ENCODE assay signal across 26 cellular contexts in genomic region chr7:110007316-110007910, GRCh38.
DNase-seq lines count a peak whose midpoint lies in the region; ATAC-seq and TF ChIP-seq lines count a peak whose summit lies in the region.
"Had no signal": no experiment of that assay in that cellular context is flagged by ENCODE, and none has a peak within 500 bp of the region (broad histone marks: within the 10 kb centered on the region; RNA-seq: fewer than 3 reads in every experiment).

No MANE protein-coding gene starts in this region.

- H3F3A ChIP-seq in smooth muscle cell (ENCODE audit: low read depth), result no peaks in the 10 kb centered on the region
- H3F3A ChIP-seq in PC-3 (ENCODE audit: low read length, unreplicated experiment), result no peaks in the 10 kb centered on the region

- POLR2A ChIA-PET in PC-3 (lab: Charles Lee; ENCODE audit: unreplicated experiment), result interaction anchor here (0.5 kb wide), 1 partner anchor 1555 kb away, joined by 3 read pairs; the partner anchor contains the start of gene IMMP2L

- H3K27ac ChIP-seq in smooth muscle cell (ENCODE audit: low read depth) (no peak overlapping the region), PC-3 (ENCODE audit: low read length) (no peak overlapping the region)
- H3K27ac ChIP-seq: A549, pancreas, spleen, uterus had no signal

- WGBS in smooth muscle cell (ENCODE audit: low lambda C conversion rate), result 75% methylated on average over 4 of the region's 4 CpGs

- no peaks in the 10 kb centered on the region for H3K36me3 ChIP-seq in smooth muscle cell (ENCODE audit: low read depth)
- no peaks in the 10 kb centered on the region for H3K36me3 ChIP-seq in PC-3 (ENCODE audit: low read depth, low read length)
- H3K36me3 ChIP-seq: pancreas, spleen, uterus had no signal

- ATAC-seq in HG02623 (IDR thresholded peaks at IDR 0.05; ENCODE audit: unreplicated experiment) (peak; percentile 38), GM21423 (IDR thresholded peaks at IDR 0.05; ENCODE audit: unreplicated experiment) (no peak), PC-3 (no peak)
- ATAC-seq: A549; activated CD8-positive, alpha-beta memory T cell treated with anti-CD3 and anti-CD28 coated beads, Interleukin-2, amount 10 ng/mL, durations not matched to agents 7 days and 5 days; pancreas; stimulated activated effector memory CD8-positive, alpha-beta T cell treated with anti-CD3 and anti-CD28 coated beads, Interleukin-12 subunit alpha, Interleukin-12 subunit beta, amount 100 ng/mL, for 72 hours had no signal

- no peak overlapping the region for H3K9ac ChIP-seq in smooth muscle cell (ENCODE audit: low read depth)
- no peak overlapping the region for H3K9ac ChIP-seq in PC-3 (ENCODE audit: low read length)

- TF ChIP-seq CTCF in smooth muscle cell (IDR thresholded peaks at IDR 0.05; ENCODE audit: borderline replicate concordance, insufficient read depth, poor library complexity, severe bottlenecking) (no peak), PC-3 (conservative IDR thresholded peaks at IDR 0.05; ENCODE audit: low read depth, low read length) (no peak)

- H4K20me1 ChIP-seq in smooth muscle cell (ENCODE audit: low read depth), result no peaks in the 10 kb centered on the region
- no peaks in the 10 kb centered on the region for H4K20me1 ChIP-seq in PC-3 (ENCODE audit: low read length)

- H3K9me3 ChIP-seq in smooth muscle cell (replicated peaks; ENCODE audit: low read depth) (no peaks in the 10 kb centered on the region), PC-3 (ENCODE audit: low read length) (no peaks in the 10 kb centered on the region)
- H3K9me3 ChIP-seq: A549, pancreas, spleen, uterus had no signal

- no peaks in the 10 kb centered on the region for H3K9me2 ChIP-seq in PC-3 (replicated peaks; ENCODE audit: low read length)

- peak overlapping the region; percentile 36 for H2AFZ ChIP-seq in smooth muscle cell (ENCODE audit: low read depth)
- no peak overlapping the region for H2AFZ ChIP-seq in PC-3 (ENCODE audit: low read length)

- BruUV-seq in PC-3 (replicated peaks; lab: Mats Ljungman, UMichigan), result no TSS peak

- H3K4me3 ChIP-seq in smooth muscle cell (no peak overlapping the region), PC-3 (ENCODE audit: low read length) (no peak overlapping the region)
- H3K4me3 ChIP-seq: A549, lung, pancreas, spleen, uterus had no signal

- H3K4me2 ChIP-seq in smooth muscle cell (no peak overlapping the region), PC-3 (ENCODE audit: low read length) (no peak overlapping the region)
- H3K4me2 ChIP-seq: A549 had no signal

- no peaks in the 10 kb centered on the region for H3K4me1 ChIP-seq in smooth muscle cell (ENCODE audit: low read depth)
- H3K4me1 ChIP-seq in PC-3 (ENCODE audit: insufficient read depth, low read length), result no peaks in the 10 kb centered on the region
- H3K4me1 ChIP-seq: A549, pancreas, spleen, uterus had no signal

- CTCF ChIA-PET in PC-3 (lab: Charles Lee), result no interaction called here

- no peaks in the 10 kb centered on the region for H3K79me2 ChIP-seq in smooth muscle cell (ENCODE audit: low read depth)
- H3K79me2 ChIP-seq in PC-3 (ENCODE audit: low read length), result no peaks in the 10 kb centered on the region

- no peaks in the 10 kb centered on the region for H3K27me3 ChIP-seq in smooth muscle cell (ENCODE audit: low read depth)
- no peaks in the 10 kb centered on the region for H3K27me3 ChIP-seq in PC-3 (ENCODE audit: low read length)
- H3K27me3 ChIP-seq: pancreas, spleen, uterus had no signal

- DNase-seq in NCI-H748 (lab: John Stamatoyannopoulos, UW; ENCODE audit: unreplicated experiment) (peak; percentile 12), NCI-H748 treated with DMSO at 0.1 percent for 48 hours (lab: John Stamatoyannopoulos, UW) (no peak), NCI-H526 (lab: John Stamatoyannopoulos, UW) (peak; percentile 18 to 28), smooth muscle cell (lab: John Stamatoyannopoulos, UW; ENCODE audit: unreplicated experiment) (no peak), PC-3 (no peak), NCI-H524 (lab: John Stamatoyannopoulos, UW) (no peak)
- DNase-seq: activated CD4-positive, alpha-beta T cell treated with anti-CD3 and anti-CD28 coated beads, Interleukin-2, amount 10 ng/mL, durations not matched to agents 7 days and 5 days; activated CD8-positive, alpha-beta memory T cell treated with anti-CD3 and anti-CD28 coated beads, Interleukin-2, amount 10 ng/mL, durations not matched to agents 7 days and 5 days; activated naive CD4-positive, alpha-beta T cell treated with anti-CD3 and anti-CD28 coated beads, Interleukin-2, amount 50 U/mL, for 16 hours; anterior cingulate cortex; caudate nucleus; DMS79; kidney; NCI-H1417 treated with DMSO at 0.1 percent for 48 hours; NCI-H774; nephron progenitor cell; OCI-M1; pancreas; spleen; stimulated activated CD4-positive, alpha-beta T cell treated with anti-CD3 and anti-CD28 coated beads, Interleukin-2, amount 100 ng/mL, for 48 hours; uterus had no signal

- intact Hi-C loops in PC-3 (cut with micrococcal nuclease), result loop anchor here (10.0 kb wide), 2 partner anchors 437 to 1087 kb away; partner anchors contain the start of gene LRRN3

Comparison
In these comparisons a context has a peak if more than half of its experiments do, and no peak if none do; other contexts are left out.
1. DNase-seq: peak in NCI-H748 (single experiment) and NCI-H526 (2 of 2); none in NCI-H748 treated with DMSO at 0.1 percent for 48 hours (single experiment), smooth muscle cell (single experiment), PC-3 (single experiment) and NCI-H524 (0 of 2).